26 cellular contexts compared by ENCODE assay signal in the genomic region with DNA sequence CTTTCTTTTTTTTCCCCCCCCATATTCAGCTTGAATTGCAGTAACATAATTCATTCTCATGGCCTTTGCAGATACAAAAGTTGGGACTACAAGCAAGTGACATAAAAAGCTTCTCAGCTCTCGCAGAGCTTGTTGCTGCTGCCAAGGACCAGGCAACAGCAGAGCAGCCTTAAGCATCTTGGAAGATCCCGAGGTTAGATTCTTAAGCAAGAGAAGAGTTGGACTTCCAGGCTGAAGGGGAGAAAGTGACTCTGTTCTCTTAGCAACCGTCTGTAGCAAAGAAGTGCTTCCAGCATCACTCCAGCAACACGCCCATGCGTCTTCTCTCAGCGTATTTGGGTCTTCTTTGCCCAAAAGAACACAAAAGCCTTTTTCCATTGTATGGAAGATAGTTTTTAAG. TPM values are rescaled to one million over a fixed set of nuclear protein-coding genes. Genes with fewer than 3 reads are reported as not detected.
DNase-seq lines count a peak whose midpoint lies in the region; ATAC-seq and TF ChIP-seq lines count a peak whose summit lies in the region.
"Had no signal": no experiment of that assay in that cellular context is flagged by ENCODE, and none has a peak within 500 bp of the region (broad histone marks: within the 10 kb centered on the region; RNA-seq: fewer than 3 reads in every experiment).

No MANE protein-coding gene starts in this region.

- H3K18ac ChIP-seq in trophoblast cell (ENCODE audit: low read length), result no peak overlapping the region

- no peak overlapping the region for H3K4me2 ChIP-seq in neural progenitor cell
- no peak overlapping the region for H3K4me2 ChIP-seq in trophoblast cell (ENCODE audit: low read length)
- H3K4me2 ChIP-seq: BLaER1 treated with 17β-estradiol and CSF1 and Interleukin-3, amounts not matched to agents 10 nM and 100 nM had no signal

- H3K27me3 Mint-ChIP-seq in CD8-positive, alpha-beta T cell (ENCODE audit: low read depth), result no peaks in the 10 kb centered on the region
- H3K27me3 Mint-ChIP-seq in neural progenitor cell (ENCODE audit: insufficient read depth, low read depth), result peaks cover 6% of the 10 kb centered on the region
- H3K27me3 Mint-ChIP-seq: CD4-positive, alpha-beta T cell had no signal

- no peaks in the 10 kb centered on the region for H3K4me1 Mint-ChIP-seq in CD8-positive, alpha-beta T cell (ENCODE audit: low read depth)
- peaks cover 8% of the 10 kb centered on the region for H3K4me1 Mint-ChIP-seq in neural progenitor cell

- no peak overlapping the region for H3K23ac ChIP-seq in trophoblast cell (ENCODE audit: low read length)

- POLR2A ChIA-PET in CD8-positive, alpha-beta T cell (lab: Charles Lee), result no interaction called here

- H3K14ac ChIP-seq in trophoblast cell (ENCODE audit: low read length), result no peak overlapping the region

- no peak overlapping the region for H2BK5ac ChIP-seq in trophoblast cell (ENCODE audit: low read depth, low read length, poor library complexity)

- no peak overlapping the region for H4K12ac ChIP-seq in trophoblast cell (ENCODE audit: low read depth, low read length)

- no peaks in the 10 kb centered on the region for H3K9me3 Mint-ChIP-seq in CD8-positive, alpha-beta T cell
- H3K9me3 Mint-ChIP-seq in neural progenitor cell, result no peaks in the 10 kb centered on the region
- H3K9me3 Mint-ChIP-seq: CD4-positive, alpha-beta T cell; H9 had no signal

- no peak overlapping the region for H2AK5ac ChIP-seq in trophoblast cell (ENCODE audit: low read length)

- no peak for TF ChIP-seq CTCF in CD8-positive, alpha-beta T cell (IDR thresholded peaks at IDR 0.05)
- TF ChIP-seq CTCF in neural progenitor cell (IDR thresholded peaks at IDR 0.05), result no peak

- H3K9me3 ChIP-seq in CD8-positive, alpha-beta T cell (ENCODE audit: low read length), result no peaks in the 10 kb centered on the region
- H3K9me3 ChIP-seq in neural progenitor cell (ENCODE audit: low read depth) (no peaks in the 10 kb centered on the region), trophoblast cell (ENCODE audit: insufficient read depth, low read depth, low read length) (peaks cover 2% of the 10 kb centered on the region)
- H3K9me3 ChIP-seq: BLaER1 treated with 17β-estradiol and CSF1 and Interleukin-3, amounts not matched to agents 10 nM and 100 nM; MG63; SJCRH30 had no signal

- no peaks in the 10 kb centered on the region for H3K79me2 ChIP-seq in neural progenitor cell (ENCODE audit: low read depth)
- H3K79me2 ChIP-seq in trophoblast cell (ENCODE audit: control insufficient read depth, insufficient read depth, low read length, poor library complexity), result no peaks in the 10 kb centered on the region

- H2AFZ ChIP-seq in neural progenitor cell (replicated peaks) (no peak overlapping the region), trophoblast cell (ENCODE audit: insufficient read depth, low read length, poor library complexity) (no peak overlapping the region)
- H2AFZ ChIP-seq: GM23248 had no signal

- H3K9ac ChIP-seq in neural progenitor cell, result no peak overlapping the region
- H3K9ac ChIP-seq in trophoblast cell (ENCODE audit: low read length), result no peak overlapping the region
- H3K9ac ChIP-seq: BLaER1 treated with 17β-estradiol and CSF1 and Interleukin-3, amounts not matched to agents 10 nM and 100 nM; GM23248 had no signal

- CTCF ChIA-PET in CD8-positive, alpha-beta T cell (lab: Charles Lee), result no interaction called here

- H3K27ac ChIP-seq in CD8-positive, alpha-beta T cell (ENCODE audit: low read depth, low read length), result no peak overlapping the region
- H3K27ac ChIP-seq in neural progenitor cell (peak overlapping the region; percentile 46), trophoblast cell (ENCODE audit: low read depth, low read length) (no peak overlapping the region)
- H3K27ac ChIP-seq: BLaER1 treated with 17β-estradiol and CSF1 and Interleukin-3, amounts not matched to agents 10 nM and 100 nM; GM23248; SJCRH30 had no signal

- H3K36me3 Mint-ChIP-seq in CD8-positive, alpha-beta T cell, result peaks cover 54% of the 10 kb centered on the region
- peaks cover 18% of the 10 kb centered on the region for H3K36me3 Mint-ChIP-seq in neural progenitor cell

- no peak for ATAC-seq in CD8-positive, alpha-beta T cell
- ATAC-seq in HG03565 (IDR thresholded peaks at IDR 0.05; ENCODE audit: unreplicated experiment), result no peak
- ATAC-seq: PC-3 had no signal

- no peaks in the 10 kb centered on the region for H3K79me1 ChIP-seq in trophoblast cell (ENCODE audit: low read length)

- H3K4me3 ChIP-seq in CD8-positive, alpha-beta T cell (ENCODE audit: low read depth, low read length), result no peak overlapping the region
- H3K4me3 ChIP-seq in neural progenitor cell (no peak overlapping the region), trophoblast cell (ENCODE audit: low read depth, low read length) (no peak overlapping the region)
- H3K4me3 ChIP-seq: BLaER1 treated with 17β-estradiol and CSF1 and Interleukin-3, amounts not matched to agents 10 nM and 100 nM; GM23248; MG63; SJCRH30 had no signal

- H4K91ac ChIP-seq in trophoblast cell (ENCODE audit: low read depth, low read length), result no peak overlapping the region

- H3K27me3 ChIP-seq in CD8-positive, alpha-beta T cell (ENCODE audit: insufficient read depth, low read length), result no peaks in the 10 kb centered on the region
- H3K27me3 ChIP-seq in neural progenitor cell (no peaks in the 10 kb centered on the region), trophoblast cell (ENCODE audit: insufficient read depth, low read length) (no peaks in the 10 kb centered on the region)
- H3K27me3 ChIP-seq: BLaER1 treated with 17β-estradiol and CSF1 and Interleukin-3, amounts not matched to agents 10 nM and 100 nM; MG63; SJCRH30 had no signal

- H2BK120ac ChIP-seq in trophoblast cell (ENCODE audit: insufficient read depth, low read length, poor library complexity), result no peak overlapping the region

- no peak overlapping the region for H3K4ac ChIP-seq in trophoblast cell (ENCODE audit: low read depth, low read length)

- H3K4me1 ChIP-seq in CD8-positive, alpha-beta T cell (ENCODE audit: insufficient read depth, low read length), result no peaks in the 10 kb centered on the region
- no peaks in the 10 kb centered on the region for H3K4me1 ChIP-seq in neural progenitor cell
- peaks cover 0 to 3% of the 10 kb centered on the region in 2 experiments for H3K4me1 ChIP-seq in trophoblast cell (ENCODE audit: control insufficient read depth in 1 of 2, insufficient read depth in 2 of 2, low read length in 2 of 2)
- H3K4me1 ChIP-seq: SJCRH30 had no signal

- H3K36me3 ChIP-seq in CD8-positive, alpha-beta T cell (ENCODE audit: insufficient read depth, low read length), result peaks cover 31% of the 10 kb centered on the region
- H3K36me3 ChIP-seq in neural progenitor cell, result peaks cover 6% of the 10 kb centered on the region
- peaks cover 18 to 26% of the 10 kb centered on the region in 2 experiments for H3K36me3 ChIP-seq in trophoblast cell (ENCODE audit: control insufficient read depth in 1 of 2, insufficient read depth in 2 of 2, low read length in 2 of 2)

- no peak overlapping the region for H3K4me3 Mint-ChIP-seq in CD8-positive, alpha-beta T cell
- H3K4me3 Mint-ChIP-seq in neural progenitor cell, result no peak overlapping the region
- H3K4me3 Mint-ChIP-seq: CD4-positive, alpha-beta T cell; H9 had no signal

- WGBS in trophoblast cell (ENCODE audit: extremely low coverage, insufficient coverage, insufficient read length), result no CpG with 5 or more reads among the region's 6 CpGs

- no peak overlapping the region for H2BK12ac ChIP-seq in trophoblast cell (ENCODE audit: low read length)

- intact Hi-C loops in CD8-positive, alpha-beta T cell (cut with DNase I, micrococcal nuclease), result no loop called here

- no peaks in the 10 kb centered on the region for H4K20me1 ChIP-seq in neural progenitor cell (ENCODE audit: low read depth)

- peaks cover 4% of the 10 kb centered on the region for H3F3A ChIP-seq in neural progenitor cell (ENCODE audit: low read depth)

- no peak for DNase-seq in CD8-positive, alpha-beta T cell
- DNase-seq in inferior parietal cortex (ENCODE audit: extremely low spot score), result peak; percentile 34
- DNase-seq in neural progenitor cell (ENCODE audit: low spot score), result no peak
- DNase-seq in superior temporal gyrus (ENCODE audit: extremely low spot score), result peak; percentile 40
- DNase-seq in trophoblast cell, result no peak
- no peak for DNase-seq in effector CD4-positive, alpha-beta T cell
- DNase-seq: CD4-positive, alpha-beta T cell; COR-L47; DMS53; GM23248; H9; IMR-90; KG1; MG63; NCI-H1105 treated with DMSO at 0.1 percent for 48 hours; NCI-H146; NCI-H2029; NCI-H446; NCI-H524 treated with DMSO at 0.1 percent for 48 hours; NCI-H774; PC-3; SJCRH30 had no signal

- no peak overlapping the region for H4K8ac ChIP-seq in trophoblast cell (ENCODE audit: low read depth, low read length)

- H3K27ac Mint-ChIP-seq in CD8-positive, alpha-beta T cell, result peak overlapping the region; percentile 52
- H3K27ac Mint-ChIP-seq in neural progenitor cell, result no peak overlapping the region
- H3K27ac Mint-ChIP-seq: CD4-positive, alpha-beta T cell had no signal

RNA-seq across cellular contexts. Expression of a gene that starts 20.7 kb away (rescaled TPM):
- total RNA-seq in CD8-positive, alpha-beta T cell, result not detected
- total RNA-seq in neural progenitor cell (ENCODE audit: low replicate concordance), result 0.15 and 0.80 TPM in 2 replicates
- polyA plus RNA-seq in trophoblast cell (2013), result 0.12 and 0.22 TPM in 2 replicates
- total RNA-seq: CD4-positive, alpha-beta T cell; Daoy; G401; GM23248; H9; PC-3 had no signal
- polyA plus RNA-seq: GM23248 had no signal

RNA-seq across cellular contexts. Expression of a gene that starts 50.9 kb away (rescaled TPM):
- 10 to 100 TPM; 20.1 to 25.7 TPM for total RNA-seq in CD8-positive, alpha-beta T cell
- total RNA-seq in neural progenitor cell (ENCODE audit: low replicate concordance), result 33.5 and 38.9 TPM in 2 replicates
- 13.7 and 13.8 TPM in 2 replicates for polyA plus RNA-seq in trophoblast cell (2013)

RNA-seq across cellular contexts. Expression of a gene that starts 54.0 kb away (rescaled TPM):
- not detected for total RNA-seq in CD8-positive, alpha-beta T cell
- total RNA-seq in neural progenitor cell (ENCODE audit: low replicate concordance), result 0.15 and 0.19 TPM in 2 replicates
- polyA plus RNA-seq in trophoblast cell (2013), result 0.14 TPM in 2 replicates
- total RNA-seq: CD4-positive, alpha-beta T cell; Daoy; GM23248; IMR-90; PC-3; SJCRH30 had no signal
- polyA plus RNA-seq: GM23248, IMR-90 had no signal

Comparison
In these comparisons a context has a peak if more than half of its experiments do, and no peak if none do; other contexts are left out.
1. DNase-seq: peak in inferior parietal cortex (single experiment) and superior temporal gyrus (single experiment); none in CD8-positive, alpha-beta T cell (0 of 7), neural progenitor cell (single experiment), trophoblast cell (0 of 2) and effector CD4-positive, alpha-beta T cell (single experiment).